In genomic region chr14:75595211-75595610, GRCh38 we compare ENCODE assay signal across 21 cellular contexts. TPM values are rescaled to one million over a fixed set of nuclear protein-coding genes. Genes with fewer than 3 reads are reported as not detected.
DNase-seq lines count a peak whose midpoint lies in the region; ATAC-seq, FAIRE-seq and TF ChIP-seq lines count a peak whose summit lies in the region.
"Had no signal": no experiment of that assay in that cellular context is flagged by ENCODE, and none has a peak within 500 bp of the region (broad histone marks: within the 10 kb centered on the region; RNA-seq: fewer than 3 reads in every experiment).

No MANE protein-coding gene starts in this region.

- no peak overlapping the region for H2BK20ac ChIP-seq in IMR-90 (ENCODE audit: low read depth, low read length)

- H3K9me1 ChIP-seq in IMR-90 (ENCODE audit: insufficient read depth, low read length), result no peaks in the 10 kb centered on the region; the same call in 1 of the 2 replicates

- no peaks in the 10 kb centered on the region for H3K9me3 Mint-ChIP-seq in natural killer cell
- H3K9me3 Mint-ChIP-seq: CD8-positive, alpha-beta T cell had no signal

- no peak overlapping the region for H3K4me3 ChIP-seq in IMR-90 (ENCODE audit: insufficient read depth, low read depth, low read length)
- no peak overlapping the region for H3K4me3 ChIP-seq in brain microvascular endothelial cell (ENCODE audit: low read depth, low read length)

- H3K18ac ChIP-seq in IMR-90 (ENCODE audit: low read depth, low read length), result no peak overlapping the region

- CTCF ChIA-PET in IMR-90 (lab: Yijun Ruan, JAX), result interaction anchor here (0.7 kb wide), 1 partner anchor 40 kb away, joined by 3 read pairs; no protein-coding TSS in a partner anchor

- H3K4me1 ChIP-seq in IMR-90 (ENCODE audit: control insufficient read depth, insufficient read depth, low read length), result no peaks in the 10 kb centered on the region

- no peak overlapping the region for H3K4me2 ChIP-seq in IMR-90 (ENCODE audit: low read depth, low read length)

- no peak overlapping the region for H2AFZ ChIP-seq in IMR-90 (replicated peaks; ENCODE audit: low read length, poor library complexity)

- H3K4me1 Mint-ChIP-seq in natural killer cell, result no peaks in the 10 kb centered on the region

- no peak overlapping the region for H2AK9ac ChIP-seq in IMR-90 (replicated peaks; ENCODE audit: low read depth, low read length, poor library complexity)

- intact Hi-C loops in IMR-90 (cut with micrococcal nuclease) (loop anchor here (5.0 kb wide), 1 partner anchor 42 kb away; no protein-coding TSS in a partner anchor), natural killer cell (cut with micrococcal nuclease) (no loop called here)

- POLR2A ChIA-PET in IMR-90 (lab: Charles Lee; ENCODE audit: unreplicated experiment), result no interaction called here

- H3K36me3 Mint-ChIP-seq in natural killer cell, result no peaks in the 10 kb centered on the region
- H3K36me3 Mint-ChIP-seq: CD8-positive, alpha-beta T cell had no signal

- no peak overlapping the region for H3K4ac ChIP-seq in IMR-90 (ENCODE audit: low read depth, low read length)

- no peak for FAIRE-seq in GM19239 (lab: Jason Lieb, UNC)
- FAIRE-seq: D721Med, G401.6, GM12891 had no signal

- H2BK15ac ChIP-seq in IMR-90 (ENCODE audit: low read depth, low read length), result no peak overlapping the region

- WGBS in IMR-90 (ENCODE audit: extremely low coverage in 2 of 2, insufficient read length in 1 of 2), 2 experiments, result no CpG with 5 or more reads among the region's 2 CpGs

- ATAC-seq in IMR-90 (ENCODE audit: low read depth), result no peak
- ATAC-seq in esophagus mucosa, result no peak
- ATAC-seq in natural killer cell, result no peak
- ATAC-seq: CD8-positive, alpha-beta T cell had no signal

- no peak overlapping the region for H3K14ac ChIP-seq in IMR-90 (replicated peaks; ENCODE audit: low read depth, low read length)

- no peak overlapping the region for H2BK120ac ChIP-seq in IMR-90 (ENCODE audit: low read depth, low read length)

- H3K4me3 Mint-ChIP-seq in natural killer cell, result no peak overlapping the region
- H3K4me3 Mint-ChIP-seq: B cell; CD8-positive, alpha-beta T cell; IgD-negative memory B cell had no signal

- H3K36me3 ChIP-seq in IMR-90 (ENCODE audit: control insufficient read depth, insufficient read depth, low read length) (no peaks in the 10 kb centered on the region), brain microvascular endothelial cell (replicated peaks) (no peaks in the 10 kb centered on the region)

- H3K23ac ChIP-seq in IMR-90 (ENCODE audit: low read depth, low read length), result no peak overlapping the region

- no TSS peak for BruUV-seq in IMR-90 (replicated peaks; lab: Mats Ljungman, UMichigan)

- H3K27ac ChIP-seq in IMR-90 (ENCODE audit: insufficient read depth, low read length), result no peak overlapping the region
- H3K27ac ChIP-seq in brain microvascular endothelial cell, result no peak overlapping the region
- H3K27ac ChIP-seq: HL-60 had no signal

- peaks cover 2% of the 10 kb centered on the region; the same call in 1 of the 2 replicates for H3K9me3 ChIP-seq in IMR-90 (ENCODE audit: control insufficient read depth, insufficient read depth, low read length)

- TF ChIP-seq POLR2A in IMR-90 (IDR thresholded peaks at IDR 0.05; ENCODE audit: low read depth, low read length), result no peak

- dilution Hi-C loops in IMR-90 (cut with HindIII; ENCODE audit: low sequenced_read_pairs, unreplicated experiment), result no loop called here

- peaks cover 8% of the 10 kb centered on the region for H3K27me3 ChIP-seq in IMR-90 (ENCODE audit: control insufficient read depth, insufficient read depth, low read length)
- H3K27me3 ChIP-seq in brain microvascular endothelial cell (replicated peaks), result no peaks in the 10 kb centered on the region

- in situ Hi-C loops in IMR-90 (cut with MboI; ENCODE audit: low sequenced_read_pairs), result no loop called here
- in situ Hi-C loops in brain microvascular endothelial cell (cut with HindIII; ENCODE audit: low pct_ligation_motif_present, low sequenced_read_pairs), result no loop called here

- H4K20me1 ChIP-seq in IMR-90 (ENCODE audit: insufficient read depth, low read length), result no peaks in the 10 kb centered on the region

- TF ChIP-seq RAD21 in IMR-90 (IDR thresholded peaks at IDR 0.05; ENCODE audit: low read length), result no peak

- no peak overlapping the region for H4K8ac ChIP-seq in IMR-90 (ENCODE audit: low read depth in 2 of 2, low read length in 2 of 2)

- H4K5ac ChIP-seq in IMR-90 (ENCODE audit: low read depth, low read length), result no peak overlapping the region

- TF ChIP-seq CTCF in IMR-90 (conservative IDR thresholded peaks at IDR 0.05; ENCODE audit: low read depth, low read length) (no peak), brain microvascular endothelial cell (IDR thresholded peaks at IDR 0.05; ENCODE audit: low read depth, low read length, missing control alignments) (no peak), natural killer cell (IDR thresholded peaks at IDR 0.05) (no peak)

- H3K79me1 ChIP-seq in IMR-90 (ENCODE audit: low read depth in 1 of 2, low read length in 2 of 2), result no peaks in the 10 kb centered on the region

- H3K56ac ChIP-seq in IMR-90 (ENCODE audit: extremely low read depth, insufficient read depth, low read length), result no peak overlapping the region

- no peak overlapping the region for H2AK5ac ChIP-seq in IMR-90 (ENCODE audit: low read depth, low read length)

- H3K27ac Mint-ChIP-seq in natural killer cell, result no peak overlapping the region
- H3K27ac Mint-ChIP-seq: B cell; CD8-positive, alpha-beta T cell; IgD-negative memory B cell had no signal

- DNase-seq in CD1c-positive myeloid dendritic cell (ENCODE audit: extremely low spot score) (peak; percentile 40), IMR-90 (peak; percentile 7), brain microvascular endothelial cell (peak; percentile 32), myocyte (ENCODE audit: low read depth) (peak; percentile 59), GM19239 (ENCODE audit: insufficient read length, low spot score) (no peak), natural killer cell (no peak)
- DNase-seq: ACHN; C1 segment of cervical spinal cord; CD8-positive, alpha-beta T cell; COR-L47; DMS153; DMS79 treated with DMSO at 0.1 percent for 48 hours; EL; HCEC 1CT had no signal

- no peak overlapping the region for H3K9ac ChIP-seq in IMR-90 (ENCODE audit: low read depth, low read length)

- no peaks in the 10 kb centered on the region for H3K27me3 Mint-ChIP-seq in natural killer cell (ENCODE audit: low read depth in 2 of 2)
- H3K27me3 Mint-ChIP-seq: B cell had no signal

- no peak overlapping the region for H4K91ac ChIP-seq in IMR-90 (ENCODE audit: insufficient read depth, low read depth, low read length)

- H2BK5ac ChIP-seq in IMR-90 (ENCODE audit: low read depth, low read length, poor library complexity, severe bottlenecking), result no peak overlapping the region

TF ChIP-seq in IMR-90, 13 proteins besides CTCF, POLR2A, EP300 and RAD21:
- TF ChIP-seq MXI1 (IDR thresholded peaks at IDR 0.05; ENCODE audit: borderline replicate concordance, low read depth, low read length) (no peak), CEBPB (IDR thresholded peaks at IDR 0.05; ENCODE audit: low read depth, low read length) (no peak), MAFK (IDR thresholded peaks at IDR 0.05; ENCODE audit: low read depth, low read length) (no peak), RCOR1 (IDR thresholded peaks at IDR 0.05; ENCODE audit: insufficient replicate concordance, low read length) (no peak)
- TF ChIP-seq, protein P1, sequence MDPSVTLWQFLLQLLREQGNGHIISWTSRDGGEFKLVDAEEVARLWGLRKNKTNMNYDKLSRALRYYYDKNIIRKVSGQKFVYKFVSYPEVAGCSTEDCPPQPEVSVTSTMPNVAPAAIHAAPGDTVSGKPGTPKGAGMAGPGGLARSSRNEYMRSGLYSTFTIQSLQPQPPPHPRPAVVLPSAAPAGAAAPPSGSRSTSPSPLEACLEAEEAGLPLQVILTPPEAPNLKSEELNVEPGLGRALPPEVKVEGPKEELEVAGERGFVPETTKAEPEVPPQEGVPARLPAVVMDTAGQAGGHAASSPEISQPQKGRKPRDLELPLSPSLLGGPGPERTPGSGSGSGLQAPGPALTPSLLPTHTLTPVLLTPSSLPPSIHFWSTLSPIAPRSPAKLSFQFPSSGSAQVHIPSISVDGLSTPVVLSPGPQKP (IDR thresholded peaks at IDR 0.05; ENCODE audit: borderline replicate concordance, low read depth, low read length), result no peak

RNA-seq across cellular contexts. Expression of gene FLVCR2, which starts 16.8 kb away (rescaled TPM):
- total RNA-seq in IMR-90 (2012; rRNA removed) (1.1 and 1.4 TPM in 2 replicates), myocyte (42.5 and 53.8 TPM in 2 replicates), esophagus mucosa (7.0 TPM), natural killer cell (1 to 10 TPM; 1.4 to 4.8 (median 2.1) TPM)
- polyA plus RNA-seq in IMR-90 (2012; rRNA removed), result 0.94 and 1.0 TPM in 2 replicates
- 0.60 and 1.1 TPM in 2 replicates for polyA plus RNA-seq in IMR-90 (2012; cell fraction: cytosol; rRNA removed)
- polyA plus RNA-seq in IMR-90 (2012; cell fraction: nucleus; rRNA removed; ENCODE audit: low replicate concordance), result 0.85 and 2.4 TPM in 2 replicates
- 7.8 TPM for polyA plus RNA-seq in myocyte (2012)

Comparison
In these comparisons a context has a peak if more than half of its experiments do, and no peak if none do; other contexts are left out.
1. DNase-seq: peak in CD1c-positive myeloid dendritic cell (single experiment), IMR-90 (single experiment), brain microvascular endothelial cell (single experiment) and myocyte (single experiment); none in GM19239 (single experiment) and natural killer cell (single experiment).